ENCODE assay signal across 1 cellular context in genomic region chr19:7509625-7510024, GRCh38.
TF ChIP-seq lines count a peak whose summit lies in the region.

No MANE protein-coding gene starts in this region.

TF ChIP-seq in H1, 55 proteins besides CTCF, POLR2A, EP300 and RAD21:
- TF ChIP-seq EZH2 (IDR thresholded peaks at IDR 0.05; ENCODE audit: low read depth, low read length, severe bottlenecking) (no peak), NANOG (IDR thresholded peaks at IDR 0.05; ENCODE audit: insufficient read depth, low read depth, low read length, poor library complexity, severe bottlenecking) (no peak), RXRA (IDR thresholded peaks at IDR 0.05; ENCODE audit: insufficient read depth, low read depth, low read length) (0 out of 2 replicates have a peak, but pooled peaks have one; percentile 17), ASH2L (IDR thresholded peaks at IDR 0.05; ENCODE audit: low read length) (no peak), ZNF274 (IDR thresholded peaks at IDR 0.05; ENCODE audit: borderline replicate concordance, extremely low read depth, low read length) (no peak), SIN3A (conservative IDR thresholded peaks at IDR 0.05 in 1 of 2, IDR thresholded peaks at IDR 0.05 in 1 of 2; ENCODE audit: low read depth in 1 of 2, low read length in 2 of 2) (peak; percentile 71 to 76; a peak in 3 of 4 replicates), HDAC2 (IDR thresholded peaks at IDR 0.05; ENCODE audit: borderline replicate concordance in 1 of 2, low read depth in 2 of 2, low read length in 2 of 2) (no peak)
